Comparison of ENCODE assay signal across 33 cellular contexts in genomic region chr6:81876977-81877376, GRCh38.
DNase-seq lines count a peak whose midpoint lies in the region; ATAC-seq, FAIRE-seq and TF ChIP-seq lines count a peak whose summit lies in the region.
"Had no signal": no experiment of that assay in that cellular context is flagged by ENCODE, and none has a peak within 500 bp of the region (broad histone marks: within the 10 kb centered on the region; RNA-seq: fewer than 3 reads in every experiment).

No MANE protein-coding gene starts in this region.

- TF ChIP-seq CTCF in epithelial cell of esophagus (IDR thresholded peaks at IDR 0.05; ENCODE audit: insufficient read depth, low read depth, low read length, missing control alignments), result no peak
- TF ChIP-seq CTCF in MM.1S (IDR thresholded peaks at IDR 0.05; ENCODE audit: low read length), result no peak

- no peaks in the 10 kb centered on the region for H3K36me3 ChIP-seq in MM.1S (replicated peaks; ENCODE audit: insufficient read depth, low read length)
- H3K36me3 ChIP-seq: cardiac muscle cell, colonic mucosa, transverse colon had no signal

- H3K27ac Mint-ChIP-seq in effector memory CD8-positive, alpha-beta T cell, result no peak overlapping the region
- H3K27ac Mint-ChIP-seq: activated naive CD8-positive, alpha-beta T cell treated with anti-CD3 and anti-CD28 coated beads for 36 hours; naive thymus-derived CD8-positive, alpha-beta T cell; stimulated activated effector memory CD8-positive, alpha-beta T cell treated with anti-CD3 and anti-CD28 coated beads, Interleukin-12 subunit alpha, Interleukin-12 subunit beta, amount 100 ng/mL, for 72 hours had no signal

- no peaks in the 10 kb centered on the region for H3K36me3 Mint-ChIP-seq in effector memory CD8-positive, alpha-beta T cell (ENCODE audit: insufficient read depth)
- H3K36me3 Mint-ChIP-seq: activated naive CD8-positive, alpha-beta T cell treated with anti-CD3 and anti-CD28 coated beads for 36 hours; stimulated activated effector memory CD8-positive, alpha-beta T cell treated with anti-CD3 and anti-CD28 coated beads, Interleukin-12 subunit alpha, Interleukin-12 subunit beta, amount 100 ng/mL, for 72 hours had no signal

- no peak for TF ChIP-seq POLR2A in H54 (IDR thresholded peaks at IDR 0.05; ENCODE audit: low read depth, low read length)

- H2AFZ ChIP-seq in MM.1S (ENCODE audit: low read length), result no peak overlapping the region

- no peak overlapping the region for H3K4me3 Mint-ChIP-seq in effector memory CD8-positive, alpha-beta T cell
- H3K4me3 Mint-ChIP-seq: activated naive CD8-positive, alpha-beta T cell treated with anti-CD3 and anti-CD28 coated beads for 36 hours; naive thymus-derived CD8-positive, alpha-beta T cell; stimulated activated effector memory CD8-positive, alpha-beta T cell treated with anti-CD3 and anti-CD28 coated beads, Interleukin-12 subunit alpha, Interleukin-12 subunit beta, amount 100 ng/mL, for 72 hours had no signal

- no peaks in the 10 kb centered on the region for H3K79me2 ChIP-seq in MM.1S (ENCODE audit: low read length)

- H3K27me3 ChIP-seq in MM.1S (replicated peaks; ENCODE audit: insufficient read depth, low read length), result no peaks in the 10 kb centered on the region
- H3K27me3 ChIP-seq: cardiac muscle cell, colonic mucosa, transverse colon had no signal

- H3K9me3 ChIP-seq in MM.1S (replicated peaks; ENCODE audit: insufficient read depth, low read length), result no peaks in the 10 kb centered on the region
- H3K9me3 ChIP-seq: colonic mucosa, transverse colon had no signal

- H3K9me3 Mint-ChIP-seq in effector memory CD8-positive, alpha-beta T cell, result peaks cover 4 to 6% of the 10 kb centered on the region in 2 donors

- peak; percentile 71 for FAIRE-seq in H54 (lab: Jason Lieb, UNC)
- FAIRE-seq: kidney had no signal

- ATAC-seq in effector memory CD8-positive, alpha-beta T cell (replicated peaks), result no peak
- ATAC-seq in HG03095 (IDR thresholded peaks at IDR 0.05; ENCODE audit: unreplicated experiment), result no peak
- ATAC-seq: naive thymus-derived CD8-positive, alpha-beta T cell; stimulated activated effector memory CD8-positive, alpha-beta T cell treated with anti-CD3 and anti-CD28 coated beads, Interleukin-12 subunit alpha, Interleukin-12 subunit beta, amount 100 ng/mL, for 72 hours had no signal

- DNase-seq in H54 (ENCODE audit: insufficient read length, low spot score) (peak; percentile 19), RKO (ENCODE audit: low spot score) (peak; percentile 7), epithelial cell of esophagus (ENCODE audit: low read depth) (peak; percentile 55), KG1 (lab: John Stamatoyannopoulos, UW) (no peak), MM.1S (no peak)
- DNase-seq in effector memory CD8-positive, alpha-beta T cell, result no peak
- DNase-seq: activated CD4-positive, alpha-beta T cell treated with anti-CD3 and anti-CD28 coated beads for 48 hours; activated naive CD8-positive, alpha-beta T cell treated with anti-CD3 and anti-CD28 coated beads for 36 hours; aorta; colonic mucosa; COR-L47; DMS79; effector CD4-positive, alpha-beta T cell; GOT3; head of caudate nucleus; kidney; midbrain; naive thymus-derived CD8-positive, alpha-beta T cell; NCI-H1417 treated with DMSO at 0.1 percent for 48 hours; NCI-H2029 treated with DMSO at 0.1 percent for 48 hours; NCI-H526; NK-92 treated with Interleukin-12 subunit alpha and Interleukin-12 subunit beta, amount 100 ng/mL, for 24 hours; nucleus accumbens; SHP77; stimulated activated CD4-positive, alpha-beta T cell treated with anti-CD3 and anti-CD28 coated beads, Interleukin-15, amount 100 ng/mL, for 24 hours; SW 1271; T-helper 9 cell; transverse colon had no signal

- H3K9ac ChIP-seq in MM.1S (ENCODE audit: low read length), result no peak overlapping the region
- H3K9ac ChIP-seq: KMS-11 had no signal

- no peaks in the 10 kb centered on the region for H4K20me1 ChIP-seq in MM.1S (ENCODE audit: insufficient read depth, low read length)

- H3K9me2 ChIP-seq in MM.1S (replicated peaks; ENCODE audit: insufficient read depth, low read length), result no peaks in the 10 kb centered on the region

- H3F3A ChIP-seq in MM.1S (ENCODE audit: insufficient read depth, low read length), result no peaks in the 10 kb centered on the region

- no peak overlapping the region for H3K4me2 ChIP-seq in MM.1S (ENCODE audit: low read depth, low read length)
- H3K4me2 ChIP-seq: KMS-11 had no signal

- no peaks in the 10 kb centered on the region for H3K27me3 Mint-ChIP-seq in effector memory CD8-positive, alpha-beta T cell
- H3K27me3 Mint-ChIP-seq: activated naive CD8-positive, alpha-beta T cell treated with anti-CD3 and anti-CD28 coated beads for 36 hours had no signal

- no peaks in the 10 kb centered on the region for H3K4me1 Mint-ChIP-seq in effector memory CD8-positive, alpha-beta T cell (ENCODE audit: low read depth in 2 of 2)
- H3K4me1 Mint-ChIP-seq: activated naive CD8-positive, alpha-beta T cell treated with anti-CD3 and anti-CD28 coated beads for 36 hours; naive thymus-derived CD8-positive, alpha-beta T cell; stimulated activated effector memory CD8-positive, alpha-beta T cell treated with anti-CD3 and anti-CD28 coated beads, Interleukin-12 subunit alpha, Interleukin-12 subunit beta, amount 100 ng/mL, for 72 hours had no signal

- no peaks in the 10 kb centered on the region for H3K4me1 ChIP-seq in MM.1S (ENCODE audit: low read length)
- H3K4me1 ChIP-seq: colonic mucosa, transverse colon had no signal

- H3K27ac ChIP-seq in MM.1S (ENCODE audit: low read length), result no peak overlapping the region
- H3K27ac ChIP-seq: C4-2B, cardiac muscle cell, colonic mucosa, KMS-11, transverse colon had no signal

- no peak overlapping the region for H3K4me3 ChIP-seq in epithelial cell of esophagus (ENCODE audit: low read length)
- no peak overlapping the region for H3K4me3 ChIP-seq in MM.1S (ENCODE audit: low read length)
- H3K4me3 ChIP-seq: cardiac muscle cell, colonic mucosa, transverse colon had no signal

Comparison
In these comparisons a context has a peak if more than half of its experiments do, and no peak if none do; other contexts are left out.
1. DNase-seq: peak in H54 (single experiment), RKO (single experiment) and epithelial cell of esophagus (single experiment); none in effector memory CD8-positive, alpha-beta T cell (0 of 3), KG1 (single experiment) and MM.1S (single experiment).